In the genomic region with DNA sequence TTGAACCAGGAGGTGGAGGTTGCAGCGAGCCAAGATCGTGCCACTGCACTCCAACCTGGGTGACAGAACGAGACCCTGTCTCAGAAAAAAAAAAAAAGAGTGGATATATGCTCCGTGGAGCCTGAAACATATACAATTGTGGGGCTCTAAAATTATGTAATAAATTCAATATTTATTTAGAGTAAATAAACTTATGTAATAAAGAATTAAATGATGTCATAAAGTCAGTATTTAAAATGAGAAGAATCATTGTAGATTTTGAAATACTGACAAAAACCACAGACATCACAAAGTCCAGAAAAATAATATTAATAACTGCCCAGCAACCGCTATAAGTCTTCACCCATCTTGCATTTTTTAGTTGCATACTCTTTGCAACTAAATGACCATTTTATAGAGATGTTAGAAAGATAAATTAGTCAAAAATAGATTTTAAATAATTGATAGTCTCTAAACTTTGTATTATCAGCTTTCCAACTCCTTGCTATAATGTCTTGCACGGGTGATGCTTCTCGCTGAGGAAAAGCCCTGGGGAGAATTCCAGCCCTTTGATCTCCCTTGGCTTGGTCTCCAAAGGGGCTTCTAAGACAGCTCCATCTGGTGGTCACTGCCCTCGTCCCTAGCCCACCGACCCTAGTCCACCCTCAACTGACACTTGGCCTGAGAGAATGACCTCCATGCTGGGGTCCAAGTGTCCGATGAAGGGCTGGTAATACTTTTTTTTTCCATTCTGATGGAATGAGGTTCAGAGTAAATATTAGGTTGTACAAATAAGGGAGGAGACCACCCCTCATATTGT, we compare ENCODE assay signal across 1 cellular context.
TF ChIP-seq lines count a peak whose summit lies in the region.

No MANE protein-coding gene starts in this region.

TF ChIP-seq in WTC11, 78 proteins besides CTCF, POLR2A, EP300 and RAD21 (continued from another document):
- TF ChIP-seq, protein P1, sequence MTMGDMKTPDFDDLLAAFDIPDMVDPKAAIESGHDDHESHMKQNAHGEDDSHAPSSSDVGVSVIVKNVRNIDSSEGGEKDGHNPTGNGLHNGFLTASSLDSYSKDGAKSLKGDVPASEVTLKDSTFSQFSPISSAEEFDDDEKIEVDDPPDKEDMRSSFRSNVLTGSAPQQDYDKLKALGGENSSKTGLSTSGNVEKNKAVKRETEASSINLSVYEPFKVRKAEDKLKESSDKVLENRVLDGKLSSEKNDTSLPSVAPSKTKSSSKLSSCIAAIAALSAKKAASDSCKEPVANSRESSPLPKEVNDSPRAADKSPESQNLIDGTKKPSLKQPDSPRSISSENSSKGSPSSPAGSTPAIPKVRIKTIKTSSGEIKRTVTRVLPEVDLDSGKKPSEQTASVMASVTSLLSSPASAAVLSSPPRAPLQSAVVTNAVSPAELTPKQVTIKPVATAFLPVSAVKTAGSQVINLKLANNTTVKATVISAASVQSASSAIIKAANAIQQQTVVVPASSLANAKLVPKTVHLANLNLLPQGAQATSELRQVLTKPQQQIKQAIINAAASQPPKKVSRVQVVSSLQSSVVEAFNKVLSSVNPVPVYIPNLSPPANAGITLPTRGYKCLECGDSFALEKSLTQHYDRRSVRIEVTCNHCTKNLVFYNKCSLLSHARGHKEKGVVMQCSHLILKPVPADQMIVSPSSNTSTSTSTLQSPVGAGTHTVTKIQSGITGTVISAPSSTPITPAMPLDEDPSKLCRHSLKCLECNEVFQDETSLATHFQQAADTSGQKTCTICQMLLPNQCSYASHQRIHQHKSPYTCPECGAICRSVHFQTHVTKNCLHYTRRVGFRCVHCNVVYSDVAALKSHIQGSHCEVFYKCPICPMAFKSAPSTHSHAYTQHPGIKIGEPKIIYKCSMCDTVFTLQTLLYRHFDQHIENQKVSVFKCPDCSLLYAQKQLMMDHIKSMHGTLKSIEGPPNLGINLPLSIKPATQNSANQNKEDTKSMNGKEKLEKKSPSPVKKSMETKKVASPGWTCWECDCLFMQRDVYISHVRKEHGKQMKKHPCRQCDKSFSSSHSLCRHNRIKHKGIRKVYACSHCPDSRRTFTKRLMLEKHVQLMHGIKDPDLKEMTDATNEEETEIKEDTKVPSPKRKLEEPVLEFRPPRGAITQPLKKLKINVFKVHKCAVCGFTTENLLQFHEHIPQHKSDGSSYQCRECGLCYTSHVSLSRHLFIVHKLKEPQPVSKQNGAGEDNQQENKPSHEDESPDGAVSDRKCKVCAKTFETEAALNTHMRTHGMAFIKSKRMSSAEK (CRISPR knock-in tag; IDR thresholded peaks at IDR 0.05; ENCODE audit: borderline replicate concordance) = no peak
- TF ChIP-seq, protein P2, sequence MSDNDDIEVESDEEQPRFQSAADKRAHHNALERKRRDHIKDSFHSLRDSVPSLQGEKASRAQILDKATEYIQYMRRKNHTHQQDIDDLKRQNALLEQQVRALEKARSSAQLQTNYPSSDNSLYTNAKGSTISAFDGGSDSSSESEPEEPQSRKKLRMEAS (CRISPR knock-in tag; IDR thresholded peaks at IDR 0.05) = no peak
- TF ChIP-seq GTF2I (CRISPR knock-in tag; conservative IDR thresholded peaks at IDR 0.05) (no peak), ZBTB21 (CRISPR knock-in tag; IDR thresholded peaks at IDR 0.05; ENCODE audit: borderline replicate concordance) (no peak), NFATC4 (CRISPR knock-in tag; IDR thresholded peaks at IDR 0.05) (no peak), CREB1 (CRISPR knock-in tag; IDR thresholded peaks at IDR 0.05) (no peak)
- TF ChIP-seq, protein P3, sequence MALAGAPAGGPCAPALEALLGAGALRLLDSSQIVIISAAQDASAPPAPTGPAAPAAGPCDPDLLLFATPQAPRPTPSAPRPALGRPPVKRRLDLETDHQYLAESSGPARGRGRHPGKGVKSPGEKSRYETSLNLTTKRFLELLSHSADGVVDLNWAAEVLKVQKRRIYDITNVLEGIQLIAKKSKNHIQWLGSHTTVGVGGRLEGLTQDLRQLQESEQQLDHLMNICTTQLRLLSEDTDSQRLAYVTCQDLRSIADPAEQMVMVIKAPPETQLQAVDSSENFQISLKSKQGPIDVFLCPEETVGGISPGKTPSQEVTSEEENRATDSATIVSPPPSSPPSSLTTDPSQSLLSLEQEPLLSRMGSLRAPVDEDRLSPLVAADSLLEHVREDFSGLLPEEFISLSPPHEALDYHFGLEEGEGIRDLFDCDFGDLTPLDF (CRISPR knock-in tag; IDR thresholded peaks at IDR 0.05) = no peak
- TF ChIP-seq, protein P4, sequence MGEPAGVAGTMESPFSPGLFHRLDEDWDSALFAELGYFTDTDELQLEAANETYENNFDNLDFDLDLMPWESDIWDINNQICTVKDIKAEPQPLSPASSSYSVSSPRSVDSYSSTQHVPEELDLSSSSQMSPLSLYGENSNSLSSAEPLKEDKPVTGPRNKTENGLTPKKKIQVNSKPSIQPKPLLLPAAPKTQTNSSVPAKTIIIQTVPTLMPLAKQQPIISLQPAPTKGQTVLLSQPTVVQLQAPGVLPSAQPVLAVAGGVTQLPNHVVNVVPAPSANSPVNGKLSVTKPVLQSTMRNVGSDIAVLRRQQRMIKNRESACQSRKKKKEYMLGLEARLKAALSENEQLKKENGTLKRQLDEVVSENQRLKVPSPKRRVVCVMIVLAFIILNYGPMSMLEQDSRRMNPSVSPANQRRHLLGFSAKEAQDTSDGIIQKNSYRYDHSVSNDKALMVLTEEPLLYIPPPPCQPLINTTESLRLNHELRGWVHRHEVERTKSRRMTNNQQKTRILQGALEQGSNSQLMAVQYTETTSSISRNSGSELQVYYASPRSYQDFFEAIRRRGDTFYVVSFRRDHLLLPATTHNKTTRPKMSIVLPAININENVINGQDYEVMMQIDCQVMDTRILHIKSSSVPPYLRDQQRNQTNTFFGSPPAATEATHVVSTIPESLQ (CRISPR knock-in tag; IDR thresholded peaks at IDR 0.05) = no peak
- TF ChIP-seq, protein P5, sequence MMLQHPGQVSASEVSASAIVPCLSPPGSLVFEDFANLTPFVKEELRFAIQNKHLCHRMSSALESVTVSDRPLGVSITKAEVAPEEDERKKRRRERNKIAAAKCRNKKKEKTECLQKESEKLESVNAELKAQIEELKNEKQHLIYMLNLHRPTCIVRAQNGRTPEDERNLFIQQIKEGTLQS (CRISPR knock-in tag; conservative IDR thresholded peaks at IDR 0.05) = no peak
- TF ChIP-seq, protein P6, sequence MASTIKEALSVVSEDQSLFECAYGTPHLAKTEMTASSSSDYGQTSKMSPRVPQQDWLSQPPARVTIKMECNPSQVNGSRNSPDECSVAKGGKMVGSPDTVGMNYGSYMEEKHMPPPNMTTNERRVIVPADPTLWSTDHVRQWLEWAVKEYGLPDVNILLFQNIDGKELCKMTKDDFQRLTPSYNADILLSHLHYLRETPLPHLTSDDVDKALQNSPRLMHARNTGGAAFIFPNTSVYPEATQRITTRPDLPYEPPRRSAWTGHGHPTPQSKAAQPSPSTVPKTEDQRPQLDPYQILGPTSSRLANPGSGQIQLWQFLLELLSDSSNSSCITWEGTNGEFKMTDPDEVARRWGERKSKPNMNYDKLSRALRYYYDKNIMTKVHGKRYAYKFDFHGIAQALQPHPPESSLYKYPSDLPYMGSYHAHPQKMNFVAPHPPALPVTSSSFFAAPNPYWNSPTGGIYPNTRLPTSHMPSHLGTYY (CRISPR knock-in tag; IDR thresholded peaks at IDR 0.05) = no peak
